Comparison of ENCODE assay signal across 26 cellular contexts in genomic region chr20:64206619-64207018, GRCh38. TPM values are rescaled to one million over a fixed set of nuclear protein-coding genes. Genes with fewer than 3 reads are reported as not detected.
DNase-seq lines count a peak whose midpoint lies in the region; ATAC-seq, FAIRE-seq and TF ChIP-seq lines count a peak whose summit lies in the region.
"Had no signal": no experiment of that assay in that cellular context is flagged by ENCODE, and none has a peak within 500 bp of the region (broad histone marks: within the 10 kb centered on the region; RNA-seq: fewer than 3 reads in every experiment).

No MANE protein-coding gene starts in this region.

- no peak for TF ChIP-seq RAD21 in HepG2 (CRISPR knock-in tag; IDR thresholded peaks at IDR 0.05)

- H3K9ac ChIP-seq in HepG2 (ENCODE audit: insufficient read depth, low read depth, low read length) (no peak overlapping the region), neuronal stem cell (ENCODE audit: low read depth, low read length, poor library complexity) (no peak overlapping the region)
- H3K9ac ChIP-seq: BLaER1 treated with 17β-estradiol and CSF1 and Interleukin-3, amounts not matched to agents 10 nM and 100 nM had no signal

- in situ Hi-C loops in HepG2 (cut with HindIII; ENCODE audit: extremely low pct_ligation_motif_present, low pct_unique_long_range_greater_than_20kb), result loop anchor here (5.0 kb wide), 1 partner anchor 34 kb away; no protein-coding TSS in a partner anchor
- in situ Hi-C loops in GM13977 (cut with MboI; ENCODE audit: low pct_unique_long_range_greater_than_20kb, low sequenced_read_pairs, unreplicated experiment), result no loop called here

- CTCF ChIA-PET in HepG2 (lab: Yijun Ruan, JAX; ENCODE audit: low intra/inter-chr PET ratio, low total read pairs), result no interaction called here

- no peaks in the 10 kb centered on the region for H3K79me2 ChIP-seq in HepG2 (ENCODE audit: insufficient read depth, low read length)

- H3K18ac ChIP-seq in neuronal stem cell (ENCODE audit: low read length), result peak overlapping the region; percentile 33

- no peaks in the 10 kb centered on the region for H3K36me3 Mint-ChIP-seq in naive thymus-derived CD8-positive, alpha-beta T cell
- H3K36me3 Mint-ChIP-seq: CD14-positive monocyte had no signal

- H3K9me3 ChIP-seq in HepG2 (ENCODE audit: low read length) (no peaks in the 10 kb centered on the region), right lobe of liver (no peaks in the 10 kb centered on the region), neuronal stem cell (replicated peaks in 1 of 2; ENCODE audit: control insufficient read depth in 2 of 2, insufficient read depth in 1 of 2, low read depth in 1 of 2, low read length in 2 of 2) (no peaks in the 10 kb centered on the region)
- H3K9me3 ChIP-seq: A549, BE2C, HAP-1 had no signal

- H2BK120ac ChIP-seq in neuronal stem cell (ENCODE audit: low read depth, low read length), result no peak overlapping the region

- H3K4me1 ChIP-seq in HepG2 (ENCODE audit: insufficient read depth, low read length), result peaks cover 39% of the 10 kb centered on the region
- no peaks in the 10 kb centered on the region for H3K4me1 ChIP-seq in right lobe of liver
- peaks cover 0 to 14% of the 10 kb centered on the region in 2 donors for H3K4me1 ChIP-seq in neuronal stem cell (ENCODE audit: control insufficient read depth in 2 of 2, insufficient read depth in 1 of 2, low read depth in 1 of 2, low read length in 2 of 2)
- H3K4me1 ChIP-seq: A549, HAP-1 had no signal

- no peak overlapping the region for H2BK12ac ChIP-seq in neuronal stem cell (ENCODE audit: low read length)

- no TSS peak for BruUV-seq in HepG2 (replicated peaks; lab: Mats Ljungman, UMichigan)

- H3K36me3 ChIP-seq in HepG2 (replicated peaks in 1 of 2; ENCODE audit: control insufficient read depth in 1 of 2, insufficient read depth in 2 of 2, low read length in 2 of 2), result no peaks in the 10 kb centered on the region
- no peaks in the 10 kb centered on the region for H3K36me3 ChIP-seq in right lobe of liver
- H3K36me3 ChIP-seq in neuronal stem cell (replicated peaks in 1 of 2; ENCODE audit: control insufficient read depth in 2 of 2, insufficient read depth in 2 of 2, low read length in 2 of 2), result no peaks in the 10 kb centered on the region
- H3K36me3 ChIP-seq: BLaER1 treated with 17β-estradiol and CSF1 and Interleukin-3, amounts not matched to agents 10 nM and 100 nM; HAP-1 had no signal

- no peak for FAIRE-seq in HepG2 (lab: Jason Lieb, UNC)
- FAIRE-seq: A549, D721Med, GM12878, GM18507, H54 had no signal

- TF ChIP-seq CTCF in HepG2 (CRISPR knock-in tag; IDR thresholded peaks at IDR 0.05) (peak; percentile 55), right lobe of liver (IDR thresholded peaks at IDR 0.05) (no peak), GM13977 (IDR thresholded peaks at IDR 0.05; ENCODE audit: extremely low read depth, insufficient read depth, missing control alignments) (no peak)

- H4K20me1 ChIP-seq in HepG2 (ENCODE audit: insufficient read depth, low read length), result no peaks in the 10 kb centered on the region
- H4K20me1 ChIP-seq: BLaER1 treated with 17β-estradiol and CSF1 and Interleukin-3, amounts not matched to agents 10 nM and 100 nM had no signal

- peak overlapping the region; percentile 51 for H2BK15ac ChIP-seq in neuronal stem cell (ENCODE audit: low read length)

- no peak overlapping the region for H4K8ac ChIP-seq in neuronal stem cell (ENCODE audit: low read depth, low read length)

- H3K4me1 Mint-ChIP-seq in naive thymus-derived CD8-positive, alpha-beta T cell, result no peaks in the 10 kb centered on the region
- H3K4me1 Mint-ChIP-seq: CD14-positive monocyte; CD8-positive, alpha-beta memory T cell had no signal

- H3K27me3 Mint-ChIP-seq in naive thymus-derived CD8-positive, alpha-beta T cell, result peaks cover 0 to 5% (median 0%) of the 10 kb centered on the region in 5 donors
- H3K27me3 Mint-ChIP-seq: CD4-positive, alpha-beta T cell had no signal

- no peak overlapping the region for H3K23ac ChIP-seq in neuronal stem cell (ENCODE audit: low read depth, low read length, poor library complexity)

- H3K27ac ChIP-seq in HepG2 (ENCODE audit: extremely low read length, insufficient read depth, low read length) (no peak overlapping the region), right lobe of liver (no peak overlapping the region), neuronal stem cell (replicated peaks; ENCODE audit: low read length) (no peak overlapping the region), temporal lobe (ENCODE audit: low read depth, low read length) (peak overlapping the region; percentile 1)
- H3K27ac ChIP-seq: 22Rv1; A549; BLaER1 treated with 17β-estradiol and CSF1 and Interleukin-3, amounts not matched to agents 10 nM and 100 nM had no signal

- TF ChIP-seq POLR2A in HepG2 (IDR thresholded peaks at IDR 0.05; ENCODE audit: insufficient read depth in 1 of 2, low read depth in 2 of 2, low read length in 2 of 2), result no peak
- TF ChIP-seq POLR2A in right lobe of liver (IDR thresholded peaks at IDR 0.05), result no peak

- 37% methylated on average over 8 of the region's 8 CpGs for WGBS in HepG2 (ENCODE audit: low lambda C conversion rate)
- WGBS in right lobe of liver (ENCODE audit: insufficient coverage, low coverage, low lambda C conversion rate, missing lambda C conversion rate), result 74% methylated on average over 2 of the region's 8 CpGs
- no CpG with 5 or more reads among the region's 8 CpGs for WGBS in neuronal stem cell (ENCODE audit: extremely low coverage in 2 of 2, insufficient read length in 2 of 2, insufficient replicate concordance in 1 of 2), 2 donors

- H3K79me1 ChIP-seq in neuronal stem cell (ENCODE audit: low read depth, low read length), result no peaks in the 10 kb centered on the region

- peaks cover 36 to 91% of the 10 kb centered on the region in 2 experiments for H3K27me3 ChIP-seq in HepG2 (ENCODE audit: control insufficient read depth in 1 of 2, insufficient read depth in 2 of 2, low read length in 2 of 2)
- H3K27me3 ChIP-seq in right lobe of liver, result no peaks in the 10 kb centered on the region
- peaks cover 0 to 29% (median 0%) of the 10 kb centered on the region in 3 experiments for H3K27me3 ChIP-seq in neuronal stem cell (ENCODE audit: control insufficient read depth in 3 of 3, insufficient read depth in 3 of 3, low read depth in 1 of 3, low read length in 3 of 3)
- H3K27me3 ChIP-seq: BE2C; BLaER1 treated with 17β-estradiol and CSF1 and Interleukin-3, amounts not matched to agents 10 nM and 100 nM had no signal

- peak overlapping the region; percentile 56 for H3K4me2 ChIP-seq in HepG2 (ENCODE audit: low read depth, low read length)
- H3K4me2 ChIP-seq in neuronal stem cell (ENCODE audit: insufficient read depth, low read length, poor library complexity, severe bottlenecking), result no peak overlapping the region
- H3K4me2 ChIP-seq: A549; BLaER1 treated with 17β-estradiol and CSF1 and Interleukin-3, amounts not matched to agents 10 nM and 100 nM; GM23338 had no signal

- DNase-seq in HepG2 (ENCODE audit: low spot score) (no peak), right lobe of liver (no peak), neuronal stem cell (ENCODE audit: low spot score) (no peak), GM13977 (ENCODE audit: low spot score) (no peak)
- no peak for DNase-seq in naive thymus-derived CD8-positive, alpha-beta T cell
- DNase-seq: ACHN; AML-193; BE2C; CD4-positive, alpha-beta T cell; CD8-positive, alpha-beta memory T cell; DMS 273 treated with DMSO at 0.1 percent for 48 hours; DMS79; EL; GDM1; HFFc6 had no signal

- H2AFZ ChIP-seq in HepG2 (ENCODE audit: low read length) (no peak overlapping the region), neuronal stem cell (ENCODE audit: low read length) (no peak overlapping the region)
- H2AFZ ChIP-seq: GM23338 had no signal

- intact Hi-C loops in HepG2 (cut with micrococcal nuclease; ENCODE audit: unreplicated experiment), result no loop called here
- intact Hi-C loops in right lobe of liver (cut with DNase I), result no loop called here

- POLR2A ChIA-PET in HepG2 (lab: Yijun Ruan, JAX), result no interaction called here
- POLR2A ChIA-PET in naive thymus-derived CD8-positive, alpha-beta T cell (lab: Charles Lee), result no interaction called here

- ATAC-seq in HepG2 (peak; percentile 9; the same call in 1 of the 3 replicates), right lobe of liver (no peak)
- no peak for ATAC-seq in naive thymus-derived CD8-positive, alpha-beta T cell
- ATAC-seq: A549, GM12878, GM23338 had no signal

- no peak overlapping the region for H2BK5ac ChIP-seq in neuronal stem cell (ENCODE audit: low read length)

- no peak overlapping the region for H3K14ac ChIP-seq in neuronal stem cell (ENCODE audit: low read length)

- no peak overlapping the region for H3K4me3 ChIP-seq in HepG2 (replicated peaks in 1 of 3; ENCODE audit: insufficient read depth in 1 of 3, low read depth in 2 of 3, low read length in 3 of 3)
- H3K4me3 ChIP-seq in right lobe of liver, result no peak overlapping the region
- H3K4me3 ChIP-seq in neuronal stem cell (ENCODE audit: low read length in 2 of 2), result no peak overlapping the region
- H3K4me3 ChIP-seq: A549; BLaER1 treated with 17β-estradiol and CSF1 and Interleukin-3, amounts not matched to agents 10 nM and 100 nM; GM12878; GM23338; HAP-1 had no signal

- no peak overlapping the region for H3K27ac Mint-ChIP-seq in naive thymus-derived CD8-positive, alpha-beta T cell
- H3K27ac Mint-ChIP-seq: CD4-positive, alpha-beta T cell; GM23338; HFFc6 had no signal

- no peak overlapping the region for H2AK5ac ChIP-seq in neuronal stem cell (ENCODE audit: low read depth, low read length)

- H3K4ac ChIP-seq in neuronal stem cell (ENCODE audit: low read length), result no peak overlapping the region

- H4K91ac ChIP-seq in neuronal stem cell (ENCODE audit: low read depth, low read length, poor library complexity), result no peak overlapping the region

- TF ChIP-seq EP300 in HepG2 (IDR thresholded peaks at IDR 0.05; ENCODE audit: low read depth in 2 of 2, low read length in 2 of 2) (no peak), HepG2 (CRISPR knock-in tag; IDR thresholded peaks at IDR 0.05; ENCODE audit: borderline replicate concordance) (no peak)

- H3K4me3 Mint-ChIP-seq in naive thymus-derived CD8-positive, alpha-beta T cell, result no peak overlapping the region
- H3K4me3 Mint-ChIP-seq: CD14-positive monocyte; CD4-positive, alpha-beta T cell; CD8-positive, alpha-beta memory T cell; GM23338; HFFc6 had no signal

- H3K9me3 Mint-ChIP-seq in naive thymus-derived CD8-positive, alpha-beta T cell, result no peaks in the 10 kb centered on the region
- H3K9me3 Mint-ChIP-seq: CD4-positive, alpha-beta T cell; GM23338; HFFc6 had no signal

RNA-seq across cellular contexts. Expression of gene MYT1, which starts 42.4 kb away (rescaled TPM):
- 0.42 and 0.58 TPM in 2 replicates for total RNA-seq in HepG2 (2016; rRNA removed; fragmentation: Illumina TruSeq; extraction: Trizol)
- 0.10 TPM in 1 of 2 replicates, not detected in the other for total RNA-seq in HepG2 (2016; cell fraction: cytosol; rRNA removed; fragmentation: Illumina TruSeq; extraction: Trizol; ENCODE audit: low read depth)
- 0.12 and 0.30 TPM in 2 replicates for total RNA-seq in HepG2 (2016; cell fraction: insoluble cytoplasmic fraction; rRNA removed; fragmentation: Illumina TruSeq; extraction: Trizol)
- 0.07 and 0.34 TPM in 2 replicates for total RNA-seq in HepG2 (2016; cell fraction: membrane; rRNA removed; fragmentation: Illumina TruSeq; extraction: Trizol)
- 0.88 and 1.2 TPM in 2 replicates for total RNA-seq in HepG2 (2016; cell fraction: nucleus; rRNA removed; fragmentation: Illumina TruSeq; extraction: Trizol)
- 2.5 and 3.2 TPM in 2 replicates for polyA plus RNA-seq in HepG2 (2011; rRNA removed)
- polyA plus RNA-seq in HepG2 (2011; cell fraction: cytosol; rRNA removed), result 1.5 TPM in 2 replicates
- polyA plus RNA-seq in HepG2 (2011; cell fraction: nucleus; rRNA removed), result 3.2 and 3.4 TPM in 2 replicates
- 1.0 and 1.6 TPM in 2 replicates for polyA plus RNA-seq in HepG2 (2012)
- polyA plus RNA-seq in HepG2 (2016; cell fraction: cytosol; fragmentation: Illumina TruSeq; extraction: Trizol; ENCODE audit: low read depth), result 0.15 TPM in 1 of 2 replicates, not detected in the other
- polyA plus RNA-seq in HepG2 (2016; cell fraction: insoluble cytoplasmic fraction; fragmentation: Illumina TruSeq; extraction: Trizol; ENCODE audit: low read depth), result 0.27 and 0.67 TPM in 2 replicates
- 0.15 and 0.27 TPM in 2 replicates for polyA plus RNA-seq in HepG2 (2016; cell fraction: membrane; fragmentation: Illumina TruSeq; extraction: Trizol; ENCODE audit: low read depth)
- polyA plus RNA-seq in HepG2 (2016; cell fraction: nucleus; fragmentation: Illumina TruSeq; extraction: Trizol; ENCODE audit: insufficient read depth, low read depth), result 1.2 and 2.9 TPM in 2 replicates
- 1.4 TPM in 1 of 2 replicates, not detected in the other for polyA minus RNA-seq in HepG2 (2011; rRNA and poly(A)+ RNA removed; ENCODE audit: low replicate concordance)
- 0.20 and 0.70 TPM in 2 replicates for polyA minus RNA-seq in HepG2 (2011; cell fraction: cytosol; rRNA and poly(A)+ RNA removed)
- polyA minus RNA-seq in HepG2 (2011; cell fraction: nucleus; rRNA and poly(A)+ RNA removed), result 1.8 and 3.6 TPM in 2 replicates
- under 1 TPM in 2 of 6 experiments, not detected in 4; 0.06 to 0.09 TPM for total RNA-seq in right lobe of liver
- polyA plus RNA-seq in neuronal stem cell (2013, experiment 1 of 2), result 3.1 TPM
- polyA plus RNA-seq in neuronal stem cell (2013, experiment 2 of 2), result 3.2 TPM
- 8.1 TPM for total RNA-seq in temporal lobe
- total RNA-seq in naive thymus-derived CD8-positive, alpha-beta T cell, result not detected
- not detected for polyA plus RNA-seq in naive thymus-derived CD8-positive, alpha-beta T cell
- total RNA-seq: GM12878, HFFc6 had no signal
- polyA plus RNA-seq: CD14-positive monocyte; CD8-positive, alpha-beta memory T cell had no signal

RNA-seq across cellular contexts. Expression of gene PCMTD2, which starts 48.9 kb away (rescaled TPM):
- total RNA-seq in HepG2 (2016; rRNA removed; fragmentation: Illumina TruSeq; extraction: Trizol) (47.0 and 50.5 TPM in 2 replicates), right lobe of liver (10 to 100 TPM; 24.5 to 39.7 (median 28.6) TPM), temporal lobe (110 TPM)
- 5.3 and 6.4 TPM in 2 replicates for total RNA-seq in HepG2 (2016; cell fraction: cytosol; rRNA removed; fragmentation: Illumina TruSeq; extraction: Trizol; ENCODE audit: low read depth)
- 44.0 and 57.6 TPM in 2 replicates for total RNA-seq in HepG2 (2016; cell fraction: insoluble cytoplasmic fraction; rRNA removed; fragmentation: Illumina TruSeq; extraction: Trizol)
- 23.6 and 27.0 TPM in 2 replicates for total RNA-seq in HepG2 (2016; cell fraction: membrane; rRNA removed; fragmentation: Illumina TruSeq; extraction: Trizol)
- total RNA-seq in HepG2 (2016; cell fraction: nucleus; rRNA removed; fragmentation: Illumina TruSeq; extraction: Trizol), result 52.1 and 60.5 TPM in 2 replicates
- 66.3 and 76.9 TPM in 2 replicates for polyA plus RNA-seq in HepG2 (2011; rRNA removed)
- polyA plus RNA-seq in HepG2 (2011; cell fraction: cytosol; rRNA removed), result 40.5 and 52.8 TPM in 2 replicates
- 117 and 148 TPM in 2 replicates for polyA plus RNA-seq in HepG2 (2011; cell fraction: nucleus; rRNA removed)
- polyA plus RNA-seq in HepG2 (2012), result 58.6 and 62.1 TPM in 2 replicates
- 1.5 and 2.4 TPM in 2 replicates for polyA plus RNA-seq in HepG2 (2016; cell fraction: cytosol; fragmentation: Illumina TruSeq; extraction: Trizol; ENCODE audit: low read depth)
- polyA plus RNA-seq in HepG2 (2016; cell fraction: insoluble cytoplasmic fraction; fragmentation: Illumina TruSeq; extraction: Trizol; ENCODE audit: low read depth), result 41.2 and 44.9 TPM in 2 replicates
- polyA plus RNA-seq in HepG2 (2016; cell fraction: membrane; fragmentation: Illumina TruSeq; extraction: Trizol; ENCODE audit: low read depth), result 10.2 and 12.5 TPM in 2 replicates
- polyA plus RNA-seq in HepG2 (2016; cell fraction: nucleus; fragmentation: Illumina TruSeq; extraction: Trizol; ENCODE audit: insufficient read depth, low read depth), result 134 and 146 TPM in 2 replicates
- 20.0 and 41.6 TPM in 2 replicates for polyA minus RNA-seq in HepG2 (2011; rRNA and poly(A)+ RNA removed; ENCODE audit: low replicate concordance)
- 36.8 and 46.1 TPM in 2 replicates for polyA minus RNA-seq in HepG2 (2011; cell fraction: cytosol; rRNA and poly(A)+ RNA removed)
- 78.9 and 107 TPM in 2 replicates for polyA minus RNA-seq in HepG2 (2011; cell fraction: nucleus; rRNA and poly(A)+ RNA removed)
- 40.9 TPM for polyA plus RNA-seq in neuronal stem cell (2013, experiment 1 of 2)
- 42.6 TPM for polyA plus RNA-seq in neuronal stem cell (2013, experiment 2 of 2)
- 100 to 1,000 TPM; 229 to 231 TPM for total RNA-seq in naive thymus-derived CD8-positive, alpha-beta T cell
- 10 to 100 TPM; 63.1 to 80.2 (median 74.4) TPM for polyA plus RNA-seq in naive thymus-derived CD8-positive, alpha-beta T cell
